In genomic region chr11:74783241-74783871, GRCh38 we compare ENCODE assay signal across 8 cellular contexts. TPM values are rescaled to one million over a fixed set of nuclear protein-coding genes. Genes with fewer than 3 reads are reported as not detected.
A peak's percentile ranks its signal among the peaks of the same experiment; 100 is the strongest.
DNase-seq lines count a peak whose midpoint lies in the region; ATAC-seq and TF ChIP-seq lines count a peak whose summit lies in the region.

No MANE protein-coding gene starts in this region.

- no peak overlapping the region for H3K9ac ChIP-seq in IMR-90 (ENCODE audit: low read depth, low read length)

- peaks cover 41 to 73% of the 10 kb centered on the region in 2 experiments for H3K79me1 ChIP-seq in IMR-90 (ENCODE audit: low read depth in 1 of 2, low read length in 2 of 2)

- dilution Hi-C loops in IMR-90 (cut with HindIII; ENCODE audit: low sequenced_read_pairs, unreplicated experiment) = no loop called here

- no peak overlapping the region for H2BK20ac ChIP-seq in IMR-90 (ENCODE audit: low read depth, low read length)

- H2BK5ac ChIP-seq in IMR-90 (ENCODE audit: low read depth, low read length, poor library complexity, severe bottlenecking) = peak overlapping the region; percentile 67

- BruUV-seq in Calu3 (replicated peaks; lab: Mats Ljungman, UMichigan) = no TSS peak
- no TSS peak for BruUV-seq in IMR-90 (replicated peaks; lab: Mats Ljungman, UMichigan)

- peaks cover 60% of the 10 kb centered on the region for H4K20me1 ChIP-seq in IMR-90 (ENCODE audit: insufficient read depth, low read length)

- no peak overlapping the region for H4K91ac ChIP-seq in IMR-90 (ENCODE audit: insufficient read depth, low read depth, low read length)

- intact Hi-C loops in Calu3 (cut with micrococcal nuclease; ENCODE audit: unreplicated experiment) = no loop called here
- intact Hi-C loops in IMR-90 (cut with micrococcal nuclease) = no loop called here

- peak overlapping the region; percentile 73; the same call in 1 of the 2 replicates for H3K4me2 ChIP-seq in IMR-90 (ENCODE audit: low read depth, low read length)

- H3K4me1 Mint-ChIP-seq in Calu3 (ENCODE audit: low read depth, unreplicated experiment) = peaks cover 12% of the 10 kb centered on the region
- peaks cover 34% of the 10 kb centered on the region for H3K4me1 Mint-ChIP-seq in activated naive CD8-positive, alpha-beta T cell (ENCODE audit: low read depth)

- no peak overlapping the region for H3K18ac ChIP-seq in IMR-90 (ENCODE audit: low read depth, low read length)

- H2AK9ac ChIP-seq in IMR-90 (replicated peaks; ENCODE audit: low read depth, low read length, poor library complexity) = no peak overlapping the region

- no peak overlapping the region for H3K4ac ChIP-seq in IMR-90 (ENCODE audit: low read depth, low read length)

- no peak overlapping the region for H2BK15ac ChIP-seq in IMR-90 (ENCODE audit: low read depth, low read length)

- H3K27me3 ChIP-seq in IMR-90 (ENCODE audit: control insufficient read depth, insufficient read depth, low read length) = no peaks in the 10 kb centered on the region

- H3K27ac ChIP-seq in IMR-90 (ENCODE audit: insufficient read depth, low read length) = no peak overlapping the region

- H3K4me3 ChIP-seq in IMR-90 (ENCODE audit: insufficient read depth, low read depth, low read length) = no peak overlapping the region

- in situ Hi-C loops in IMR-90 (cut with MboI; ENCODE audit: low sequenced_read_pairs) = no loop called here

- H3K23ac ChIP-seq in IMR-90 (ENCODE audit: low read depth, low read length) = no peak overlapping the region

- no peak overlapping the region for H3K14ac ChIP-seq in IMR-90 (replicated peaks; ENCODE audit: low read depth, low read length)

- H4K8ac ChIP-seq in IMR-90 (ENCODE audit: low read depth in 2 of 2, low read length in 2 of 2) = no peak overlapping the region

- H2AFZ ChIP-seq in IMR-90 (replicated peaks; ENCODE audit: low read length, poor library complexity) = no peak overlapping the region

- peak; percentile 76 for ATAC-seq in GM19467 (IDR thresholded peaks at IDR 0.05; ENCODE audit: unreplicated experiment)
- peak; percentile 86 for ATAC-seq in IMR-90 (ENCODE audit: low read depth)

- no peak overlapping the region for H3K4me3 Mint-ChIP-seq in Calu3 (ENCODE audit: low read depth, unreplicated experiment)
- peak overlapping the region; percentile 53 for H3K4me3 Mint-ChIP-seq in activated naive CD8-positive, alpha-beta T cell

- H2AK5ac ChIP-seq in IMR-90 (ENCODE audit: low read depth, low read length) = no peak overlapping the region

- no peaks in the 10 kb centered on the region for H3K36me3 Mint-ChIP-seq in Calu3 (ENCODE audit: insufficient read depth, unreplicated experiment)
- H3K36me3 Mint-ChIP-seq in activated naive CD8-positive, alpha-beta T cell = peaks cover 4% of the 10 kb centered on the region

- peaks cover 12% of the 10 kb centered on the region for H3K4me1 ChIP-seq in IMR-90 (ENCODE audit: control insufficient read depth, insufficient read depth, low read length)

- no peak for TF ChIP-seq POLR2A in IMR-90 (IDR thresholded peaks at IDR 0.05; ENCODE audit: low read depth, low read length)

- no peak for TF ChIP-seq CTCF in Calu3 (IDR thresholded peaks at IDR 0.05; ENCODE audit: unreplicated experiment)
- TF ChIP-seq CTCF in IMR-90 (conservative IDR thresholded peaks at IDR 0.05; ENCODE audit: low read depth, low read length) = no peak

- H4K5ac ChIP-seq in IMR-90 (ENCODE audit: low read depth, low read length) = no peak overlapping the region

- peaks cover 10% of the 10 kb centered on the region for H3K9me1 ChIP-seq in IMR-90 (ENCODE audit: insufficient read depth, low read length)

- H3K9me3 ChIP-seq in IMR-90 (ENCODE audit: control insufficient read depth, insufficient read depth, low read length) = no peaks in the 10 kb centered on the region

- TF ChIP-seq RAD21 in IMR-90 (IDR thresholded peaks at IDR 0.05; ENCODE audit: low read length) = 0 out of 2 replicates have a peak, but pooled peaks have one; percentile 5

- no CpG with 5 or more reads among the region's 2 CpGs for WGBS in IMR-90 (ENCODE audit: extremely low coverage in 2 of 2, insufficient read length in 1 of 2), 2 experiments

- DNase-seq in Calu3 = peak; percentile 6
- DNase-seq in IMR-90 = peak; percentile 76
- peak; percentile 89 for DNase-seq in medulla oblongata (ENCODE audit: extremely low spot score)
- DNase-seq in activated gamma-delta T cell treated with Interleukin-2 at 50 U/mL for 16 hours = no peak
- no peak for DNase-seq in D341Med (ENCODE audit: low spot score)
- DNase-seq in activated CD4-positive, alpha-beta T cell treated with anti-CD3 and anti-CD28 coated beads, Interleukin-2, amount 50 U/mL, for 1 hour = no peak

- H3K27ac Mint-ChIP-seq in Calu3 (ENCODE audit: unreplicated experiment) = peak overlapping the region; percentile 43
- H3K27ac Mint-ChIP-seq in activated naive CD8-positive, alpha-beta T cell = peak overlapping the region; percentile 50

- POLR2A ChIA-PET in IMR-90 (lab: Charles Lee; ENCODE audit: unreplicated experiment) = interaction anchor here (0.6 kb wide), 1 partner anchor 490 kb away, joined by 3 read pairs; no protein-coding TSS in a partner anchor

- H3K36me3 ChIP-seq in IMR-90 (ENCODE audit: control insufficient read depth, insufficient read depth, low read length) = no peaks in the 10 kb centered on the region

- no peaks in the 10 kb centered on the region for H3K27me3 Mint-ChIP-seq in Calu3 (ENCODE audit: unreplicated experiment)
- H3K27me3 Mint-ChIP-seq in activated naive CD8-positive, alpha-beta T cell = no peaks in the 10 kb centered on the region

- H3K9me3 Mint-ChIP-seq in Calu3 (ENCODE audit: low read depth, unreplicated experiment) = no peaks in the 10 kb centered on the region
- H3K9me3 Mint-ChIP-seq in activated naive CD8-positive, alpha-beta T cell (ENCODE audit: low read depth) = no peaks in the 10 kb centered on the region

- no peak overlapping the region for H3K56ac ChIP-seq in IMR-90 (ENCODE audit: extremely low read depth, insufficient read depth, low read length)

- CTCF ChIA-PET in Calu3 (lab: Charles Lee) = interaction anchor here (0.6 to 1.3 kb wide), 3 partner anchors 81 to 465 kb away, joined by 3 to 4 read pairs (median 3); no protein-coding TSS in a partner anchor
- CTCF ChIA-PET in IMR-90 (lab: Yijun Ruan, JAX) = interaction anchor here (0.6 kb wide), 1 partner anchor 12 kb away, joined by 4 read pairs; no protein-coding TSS in a partner anchor

- no peak overlapping the region for H2BK120ac ChIP-seq in IMR-90 (ENCODE audit: low read depth, low read length)

TF ChIP-seq in IMR-90, 13 proteins besides CTCF, POLR2A, EP300 and RAD21:
- TF ChIP-seq MAFK (IDR thresholded peaks at IDR 0.05; ENCODE audit: low read depth, low read length) = peak; percentile 4; the same call in 1 of the 2 replicates
- TF ChIP-seq CEBPB (IDR thresholded peaks at IDR 0.05; ENCODE audit: low read depth, low read length) = peak; percentile 61; the same call in 1 of the 2 replicates
- TF ChIP-seq, protein P1, sequence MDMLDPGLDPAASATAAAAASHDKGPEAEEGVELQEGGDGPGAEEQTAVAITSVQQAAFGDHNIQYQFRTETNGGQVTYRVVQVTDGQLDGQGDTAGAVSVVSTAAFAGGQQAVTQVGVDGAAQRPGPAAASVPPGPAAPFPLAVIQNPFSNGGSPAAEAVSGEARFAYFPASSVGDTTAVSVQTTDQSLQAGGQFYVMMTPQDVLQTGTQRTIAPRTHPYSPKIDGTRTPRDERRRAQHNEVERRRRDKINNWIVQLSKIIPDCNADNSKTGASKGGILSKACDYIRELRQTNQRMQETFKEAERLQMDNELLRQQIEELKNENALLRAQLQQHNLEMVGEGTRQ (IDR thresholded peaks at IDR 0.05; ENCODE audit: low read depth, low read length) = no peak
- TF ChIP-seq CHD1 (IDR thresholded peaks at IDR 0.05; ENCODE audit: low read depth, low read length) = no peak
- no peak for TF ChIP-seq NFE2L2 (IDR thresholded peaks at IDR 0.05; ENCODE audit: low read depth, low read length)

RNA-seq across cellular contexts. Expression of gene RNF169, which starts 34.7 kb away (rescaled TPM):
- total RNA-seq in Calu3 (2022) (20.7 and 22.5 TPM in 2 replicates), IMR-90 (2012; rRNA removed) (23.3 and 28.1 TPM in 2 replicates)
- 3.0 and 3.6 TPM in 2 replicates for polyA plus RNA-seq in IMR-90 (2012; rRNA removed)
- polyA plus RNA-seq in IMR-90 (2012; cell fraction: cytosol; rRNA removed) = 0.73 and 0.82 TPM in 2 replicates
- 1.2 and 7.6 TPM in 2 replicates for polyA plus RNA-seq in IMR-90 (2012; cell fraction: nucleus; rRNA removed; ENCODE audit: low replicate concordance)

RNA-seq across cellular contexts. Expression of gene CHRDL2, which starts 52.1 kb away (rescaled TPM):
- total RNA-seq in Calu3 (2022) (not detected in 2 replicates), IMR-90 (2012; rRNA removed) (not detected in 2 replicates)
- polyA plus RNA-seq in IMR-90 (2012; rRNA removed) = 0.37 and 0.80 TPM in 2 replicates
- polyA plus RNA-seq in IMR-90 (2012; cell fraction: cytosol; rRNA removed) = 0.95 and 2.3 TPM in 2 replicates
- polyA plus RNA-seq in IMR-90 (2012; cell fraction: nucleus; rRNA removed; ENCODE audit: low replicate concordance) = 0.64 and 0.66 TPM in 2 replicates

Comparison
In these comparisons a context has a peak if more than half of its experiments do, and no peak if none do; other contexts are left out.
1. DNase-seq: peak in Calu3 (single experiment), IMR-90 (single experiment) and medulla oblongata (single experiment); none in activated gamma-delta T cell treated with Interleukin-2 at 50 U/mL for 16 hours (single experiment), D341Med (single experiment) and activated CD4-positive, alpha-beta T cell treated with anti-CD3 and anti-CD28 coated beads, Interleukin-2, amount 50 U/mL, for 1 hour (single experiment).